ENCODE assay signal across 8 cellular contexts in genomic region chr11:80727315-80727714, GRCh38.
DNase-seq lines count a peak whose midpoint lies in the region; ATAC-seq and TF ChIP-seq lines count a peak whose summit lies in the region.

No MANE protein-coding gene starts in this region.

- no peaks in the 10 kb centered on the region for H3K36me3 Mint-ChIP-seq in effector memory CD8-positive, alpha-beta T cell (ENCODE audit: insufficient read depth)

- H3K27ac ChIP-seq in fibroblast of lung (ENCODE audit: insufficient read depth, low read length): no peak overlapping the region
- no peak overlapping the region for H3K27ac ChIP-seq in coronary artery

- no peak overlapping the region for H3K27ac Mint-ChIP-seq in effector memory CD8-positive, alpha-beta T cell

- H3K36me3 ChIP-seq in fibroblast of lung (ENCODE audit: control insufficient read depth, insufficient read depth, low read length): no peaks in the 10 kb centered on the region

- no peaks in the 10 kb centered on the region for H3K27me3 Mint-ChIP-seq in effector memory CD8-positive, alpha-beta T cell

- H3K9ac ChIP-seq in fibroblast of lung (ENCODE audit: insufficient read depth, low read length): no peak overlapping the region

- no peak overlapping the region for H3K4me3 Mint-ChIP-seq in effector memory CD8-positive, alpha-beta T cell

- no peak overlapping the region for H2AFZ ChIP-seq in fibroblast of lung (ENCODE audit: low read length)

- in situ Hi-C loops in GM13976 (cut with MboI; ENCODE audit: low sequenced_read_pairs, unreplicated experiment): no loop called here

- H4K20me1 ChIP-seq in fibroblast of lung (ENCODE audit: control insufficient read depth, extremely low read depth, insufficient read depth, low read length): no peaks in the 10 kb centered on the region

- H3K4me3 ChIP-seq in LNCaP clone FGC (ENCODE audit: low read depth, low read length) (no peak overlapping the region), fibroblast of lung (replicated peaks in 1 of 4; ENCODE audit: control extremely low read depth in 1 of 4, insufficient read depth in 1 of 4, low read depth in 3 of 4, low read length in 4 of 4) (no peak overlapping the region), coronary artery (no peak overlapping the region)

- DNase-seq in GM13976 (ENCODE audit: low spot score) (peak; percentile 7), LNCaP clone FGC (ENCODE audit: low read depth) (no peak), fibroblast of lung (ENCODE audit: low read depth in 2 of 2) (peak; percentile 1 to 45), AG08395 (ENCODE audit: low spot score) (no peak), coronary artery (ENCODE audit: low spot score) (no peak), CD1c-positive myeloid dendritic cell (ENCODE audit: extremely low spot score) (no peak)
- no peak for DNase-seq in effector memory CD8-positive, alpha-beta T cell

- H3K4me1 Mint-ChIP-seq in effector memory CD8-positive, alpha-beta T cell (ENCODE audit: low read depth in 2 of 2): no peaks in the 10 kb centered on the region

- no peaks in the 10 kb centered on the region for H3K27me3 ChIP-seq in fibroblast of lung (ENCODE audit: control insufficient read depth, insufficient read depth, low read length)

- no peaks in the 10 kb centered on the region for H3K79me2 ChIP-seq in fibroblast of lung (ENCODE audit: control insufficient read depth, insufficient read depth, low read length)

- TF ChIP-seq CTCF in GM13976 (IDR thresholded peaks at IDR 0.05; ENCODE audit: borderline replicate concordance, control extremely low read depth, extremely low read depth, insufficient read depth, missing control alignments) (peak; percentile 14), LNCaP clone FGC (IDR thresholded peaks at IDR 0.05; ENCODE audit: control insufficient read depth, extremely low read depth, insufficient read depth) (peak; percentile 30), fibroblast of lung (conservative IDR thresholded peaks at IDR 0.05 in 1 of 2, IDR thresholded peaks at IDR 0.05 in 1 of 2; ENCODE audit: low read depth in 1 of 2, low read length in 2 of 2) (peak; percentile 19 to 54), coronary artery (IDR thresholded peaks at IDR 0.05) (no peak)

- no peaks in the 10 kb centered on the region for H3K4me1 ChIP-seq in fibroblast of lung (ENCODE audit: control insufficient read depth, extremely low read depth, insufficient read depth, low read length)

- H3K9me3 Mint-ChIP-seq in effector memory CD8-positive, alpha-beta T cell: peaks cover 3 to 7% of the 10 kb centered on the region in 2 donors

- H3K9me3 ChIP-seq in fibroblast of lung (ENCODE audit: control insufficient read depth, insufficient read depth, low read depth, low read length): no peaks in the 10 kb centered on the region

- ATAC-seq in GM21619 (IDR thresholded peaks at IDR 0.05; ENCODE audit: unreplicated experiment): peak; percentile 97
- no peak for ATAC-seq in effector memory CD8-positive, alpha-beta T cell (replicated peaks)

- H3K4me2 ChIP-seq in fibroblast of lung (ENCODE audit: extremely low read depth, insufficient read depth, low read length): peak overlapping the region; percentile 7

Comparison
In these comparisons a context has a peak if more than half of its experiments do, and no peak if none do; other contexts are left out.
1. DNase-seq: peak in GM13976 (single experiment) and fibroblast of lung (2 of 2); none in LNCaP clone FGC (single experiment), AG08395 (single experiment), coronary artery (single experiment), CD1c-positive myeloid dendritic cell (single experiment) and effector memory CD8-positive, alpha-beta T cell (0 of 3).